ENCODE assay signal across 24 cellular contexts in genomic region chr12:117091758-117092510, GRCh38. TPM values are rescaled to one million over a fixed set of nuclear protein-coding genes. Genes with fewer than 3 reads are reported as not detected.
DNase-seq lines count a peak whose midpoint lies in the region; ATAC-seq, FAIRE-seq and TF ChIP-seq lines count a peak whose summit lies in the region.
"Had no signal": no experiment of that assay in that cellular context is flagged by ENCODE, and none has a peak within 500 bp of the region (broad histone marks: within the 10 kb centered on the region; RNA-seq: fewer than 3 reads in every experiment).

No MANE protein-coding gene starts in this region.

- H3K9me3 Mint-ChIP-seq in MCF 10A (ENCODE audit: unreplicated experiment) = peaks cover 8% of the 10 kb centered on the region

- H3K4me3 ChIP-seq in breast epithelium = no peak overlapping the region
- H3K4me3 ChIP-seq in kidney (ENCODE audit: low read length in 2 of 2) = no peak overlapping the region
- H3K4me3 ChIP-seq in spleen = no peak overlapping the region
- H3K4me3 ChIP-seq: BLaER1 treated with 17β-estradiol and CSF1 and Interleukin-3, amounts not matched to agents 10 nM and 100 nM; uterus had no signal

- H3K36me3 ChIP-seq in breast epithelium (no peaks in the 10 kb centered on the region), kidney (ENCODE audit: control insufficient read depth in 1 of 2, insufficient read depth in 2 of 2, low read length in 2 of 2) (no peaks in the 10 kb centered on the region), spleen (peaks cover 0 to 8% (median 0%) of the 10 kb centered on the region in 6 donors)
- H3K36me3 ChIP-seq: uterus had no signal

- no peak for FAIRE-seq in kidney (lab: Jason Lieb, UNC)
- FAIRE-seq: D721Med, GM12891, small intestine had no signal

- H3K27ac Mint-ChIP-seq in MCF 10A (ENCODE audit: low read depth, unreplicated experiment) = no peak overlapping the region
- H3K27ac Mint-ChIP-seq: activated CD4-positive, alpha-beta T cell treated with anti-CD3 and anti-CD28 coated beads, Interleukin-2, amount 10 ng/mL, durations not matched to agents 24 days and 14 days had no signal

- peaks cover 92% of the 10 kb centered on the region for H3K27me3 Mint-ChIP-seq in MCF 10A (ENCODE audit: insufficient read depth, unreplicated experiment)
- H3K27me3 Mint-ChIP-seq: activated CD4-positive, alpha-beta T cell treated with anti-CD3 and anti-CD28 coated beads, Interleukin-2, amount 10 ng/mL, durations not matched to agents 24 days and 14 days had no signal

- CTCF ChIA-PET in MCF 10A (lab: Yijun Ruan, JAX) = interaction anchor here (1.0 kb wide), 1 partner anchor 26 kb away, joined by 3 read pairs; no protein-coding TSS in a partner anchor

- TF ChIP-seq CTCF in breast epithelium (IDR thresholded peaks at IDR 0.05) (no peak), MCF 10A (IDR thresholded peaks at IDR 0.05; ENCODE audit: unreplicated experiment) (no peak), kidney (IDR thresholded peaks at IDR 0.05; ENCODE audit: borderline replicate concordance, extremely low read depth, insufficient read depth) (no peak), spleen (IDR thresholded peaks at IDR 0.05 in 8 of 11, conservative IDR thresholded peaks at IDR 0.05 in 3 of 11) (no peak)

- WGBS in spleen, 5 donors = 90 to 95% (median 92%) methylated on average over 15 to 17 of the region's 17 CpGs

- no peak for ATAC-seq in HG03354 (IDR thresholded peaks at IDR 0.05; ENCODE audit: poor library complexity, severe bottlenecking, unreplicated experiment)

- H3K4me1 ChIP-seq in breast epithelium (peaks cover 0 to 15% of the 10 kb centered on the region in 2 donors), kidney (ENCODE audit: control insufficient read depth in 1 of 2, insufficient read depth in 1 of 2, low read depth in 1 of 2, low read length in 2 of 2) (peaks cover 4 to 10% of the 10 kb centered on the region in 2 donors), spleen (peaks cover 0 to 4% (median 0%) of the 10 kb centered on the region in 6 donors)
- H3K4me1 ChIP-seq: uterus had no signal

- H3K27ac ChIP-seq in breast epithelium (peak overlapping the region; percentile 81 to 90), kidney (ENCODE audit: low read depth in 2 of 2, low read length in 2 of 2) (peak overlapping the region; percentile 62 to 78), spleen (no peak overlapping the region)
- H3K27ac ChIP-seq: BLaER1 treated with 17β-estradiol and CSF1 and Interleukin-3, amounts not matched to agents 10 nM and 100 nM; uterus had no signal

- intact Hi-C loops in breast epithelium (cut with DNase I; ENCODE audit: low total_unique reads) = loop anchor here (5.0 kb wide), 1 partner anchor 575 kb away; no protein-coding TSS in a partner anchor
- intact Hi-C loops in MCF 10A (cut with micrococcal nuclease) = no loop called here
- intact Hi-C loops in kidney (cut with DNase I) = no loop called here
- intact Hi-C loops in spleen (cut with DNase I; ENCODE audit: low total_unique reads) = no loop called here

- TF ChIP-seq POLR2A in breast epithelium (IDR thresholded peaks at IDR 0.05) (no peak), spleen (IDR thresholded peaks at IDR 0.05) (no peak)

- POLR2A ChIA-PET in MCF 10A (lab: Yijun Ruan, JAX) = interaction anchor here (0.5 kb wide), 1 partner anchor 69 kb away, joined by 3 read pairs; no protein-coding TSS in a partner anchor

- H3K27me3 ChIP-seq in breast epithelium (no peaks in the 10 kb centered on the region), spleen (replicated peaks in 1 of 7) (peaks cover 0 to 12% (median 4%) of the 10 kb centered on the region in 7 donors)
- H3K27me3 ChIP-seq: uterus had no signal

- H3K4me3 Mint-ChIP-seq in MCF 10A (ENCODE audit: unreplicated experiment) = no peak overlapping the region
- H3K4me3 Mint-ChIP-seq: activated CD4-positive, alpha-beta T cell treated with anti-CD3 and anti-CD28 coated beads, Interleukin-2, amount 10 ng/mL, durations not matched to agents 24 days and 14 days had no signal

- no peaks in the 10 kb centered on the region for H3K4me1 Mint-ChIP-seq in MCF 10A (ENCODE audit: insufficient read depth, unreplicated experiment)

- H3K9ac ChIP-seq in kidney (ENCODE audit: low read length in 2 of 2) = peak overlapping the region in 1 of 2 donors; percentile 82

- DNase-seq in breast epithelium (ENCODE audit: low spot score in 2 of 2) = no peak
- DNase-seq in MCF 10A (ENCODE audit: unreplicated experiment) = no peak
- DNase-seq in NCI-H2171 treated with DMSO at 0.1 percent for 48 hours (lab: John Stamatoyannopoulos, UW) = peak; percentile 94
- peak; percentile 47 for DNase-seq in kidney
- peak; percentile 47 for DNase-seq in spleen
- no peak for DNase-seq in activated CD8-positive, alpha-beta memory T cell treated with anti-CD3 and anti-CD28 coated beads, Interleukin-2, amount 50 U/mL, for 48 hours
- no peak for DNase-seq in NCI-H526 treated with DMSO at 0.1 percent for 48 hours (lab: John Stamatoyannopoulos, UW)
- DNase-seq: activated CD4-positive, alpha-beta T cell treated with anti-CD3 and anti-CD28 coated beads, Interleukin-2, amount 10 ng/mL, durations not matched to agents 24 days and 14 days; activated effector memory CD4-positive, alpha-beta T cell treated with Interleukin-2 at 50 U/mL for 16 hours; head of caudate nucleus; MM.1S; NCI-H1930; NCI-H774; PC-3; SIG-M5; stimulated activated CD4-positive, alpha-beta T cell treated with anti-CD3 and anti-CD28 coated beads, Interleukin-4, amount 100 ng/mL, for 4 hours; T-helper 1 cell; uterus had no signal

- H3K9me3 ChIP-seq in breast epithelium (peaks cover 0 to 4% of the 10 kb centered on the region in 2 donors), kidney (ENCODE audit: control insufficient read depth in 1 of 2, low read length in 2 of 2) (peaks cover 0 to 4% of the 10 kb centered on the region in 2 donors), spleen (peaks cover 0 to 23% (median 16%) of the 10 kb centered on the region in 8 donors)
- H3K9me3 ChIP-seq: uterus had no signal

- H3K36me3 Mint-ChIP-seq in MCF 10A (ENCODE audit: insufficient read depth, unreplicated experiment) = no peaks in the 10 kb centered on the region

- no TSS peak for BruUV-seq in MCF 10A (replicated peaks; lab: Mats Ljungman, UMichigan)

RNA-seq across cellular contexts. Expression of gene TESC, which starts 7.3 kb away (rescaled TPM):
- 10 to 100 TPM in 1 of 3 donors, 1 to 10 TPM in 2; 3.8 to 45.1 (median 7.2) TPM for total RNA-seq in breast epithelium
- not detected in 2 replicates for total RNA-seq in MCF 10A (2022)
- total RNA-seq in kidney = 92.6 TPM
- 19.1 TPM for polyA plus RNA-seq in kidney (ENCODE audit: insufficient read depth, low read depth, low replicate concordance)
- 10 to 100 TPM in 5 of 7 donors, 1 to 10 TPM in 2; 5.5 to 26.9 (median 20.3) TPM for total RNA-seq in spleen
- 10 to 100 TPM in 2 of 3 donors, 1 to 10 TPM in 1; 5.5 to 16.1 (median 10.9) TPM for polyA plus RNA-seq in spleen
- total RNA-seq: A673 had no signal

Comparison
In these comparisons a context has a peak if more than half of its experiments do, and no peak if none do; other contexts are left out.
1. DNase-seq: peak in NCI-H2171 treated with DMSO at 0.1 percent for 48 hours (single experiment), kidney (single experiment) and spleen (single experiment); none in breast epithelium (0 of 2), MCF 10A (single experiment), activated CD8-positive, alpha-beta memory T cell treated with anti-CD3 and anti-CD28 coated beads, Interleukin-2, amount 50 U/mL, for 48 hours (single experiment) and NCI-H526 treated with DMSO at 0.1 percent for 48 hours (single experiment).
2. H3K27ac ChIP-seq: peak in breast epithelium (2 of 2) and kidney (2 of 2); none in spleen (0 of 8).